In genomic region chr10:121848082-121848481, GRCh38 we compare ENCODE assay signal across 35 cellular contexts.
"Had no signal": no experiment of that assay in that cellular context is flagged by ENCODE, and none has a peak within 500 bp of the region (broad histone marks: within the 10 kb centered on the region; RNA-seq: fewer than 3 reads in every experiment).

No MANE protein-coding gene starts in this region.

- H3K36me3 ChIP-seq: MG63 had no signal

- H3K4me3 ChIP-seq: MG63 had no signal

- H3K9me3 ChIP-seq: MG63 had no signal

- DNase-seq: Karpas-422, Kasumi-1, MG63, MM.1S, MV-4-11, NCI-H1048, NCI-H1092, NCI-H1092 treated with DMSO at 0.1 percent for 48 hours, NCI-H1105, NCI-H1105 treated with DMSO at 0.1 percent for 48 hours, NCI-H1417, NCI-H1417 treated with DMSO at 0.1 percent for 48 hours, NCI-H1436, NCI-H1436 treated with DMSO at 0.1 percent for 48 hours, NCI-H146, NCI-H1694, NCI-H1694 treated with DMSO at 0.1 percent for 48 hours, NCI-H187, NCI-H187 treated with DMSO at 0.1 percent for 48 hours, NCI-H1930, NCI-H2029, NCI-H2029 treated with DMSO at 0.1 percent for 48 hours, NCI-H2081 treated with DMSO at 0.1 percent for 48 hours, NCI-H2107, NCI-H2171, NCI-H2171 treated with DMSO at 0.1 percent for 48 hours, NCI-H2227 treated with DMSO at 0.1 percent for 48 hours, NCI-H226, NCI-H345, NCI-H446, NCI-H446 treated with DMSO at 0.1 percent for 48 hours, NCI-H510A, NCI-H510A treated with DMSO at 0.1 percent for 48 hours, NCI-H524, NCI-H524 treated with DMSO at 0.1 percent for 48 hours had no signal

- H3K27me3 ChIP-seq: MG63 had no signal
